32 cellular contexts compared by ENCODE assay signal in the genomic region with DNA sequence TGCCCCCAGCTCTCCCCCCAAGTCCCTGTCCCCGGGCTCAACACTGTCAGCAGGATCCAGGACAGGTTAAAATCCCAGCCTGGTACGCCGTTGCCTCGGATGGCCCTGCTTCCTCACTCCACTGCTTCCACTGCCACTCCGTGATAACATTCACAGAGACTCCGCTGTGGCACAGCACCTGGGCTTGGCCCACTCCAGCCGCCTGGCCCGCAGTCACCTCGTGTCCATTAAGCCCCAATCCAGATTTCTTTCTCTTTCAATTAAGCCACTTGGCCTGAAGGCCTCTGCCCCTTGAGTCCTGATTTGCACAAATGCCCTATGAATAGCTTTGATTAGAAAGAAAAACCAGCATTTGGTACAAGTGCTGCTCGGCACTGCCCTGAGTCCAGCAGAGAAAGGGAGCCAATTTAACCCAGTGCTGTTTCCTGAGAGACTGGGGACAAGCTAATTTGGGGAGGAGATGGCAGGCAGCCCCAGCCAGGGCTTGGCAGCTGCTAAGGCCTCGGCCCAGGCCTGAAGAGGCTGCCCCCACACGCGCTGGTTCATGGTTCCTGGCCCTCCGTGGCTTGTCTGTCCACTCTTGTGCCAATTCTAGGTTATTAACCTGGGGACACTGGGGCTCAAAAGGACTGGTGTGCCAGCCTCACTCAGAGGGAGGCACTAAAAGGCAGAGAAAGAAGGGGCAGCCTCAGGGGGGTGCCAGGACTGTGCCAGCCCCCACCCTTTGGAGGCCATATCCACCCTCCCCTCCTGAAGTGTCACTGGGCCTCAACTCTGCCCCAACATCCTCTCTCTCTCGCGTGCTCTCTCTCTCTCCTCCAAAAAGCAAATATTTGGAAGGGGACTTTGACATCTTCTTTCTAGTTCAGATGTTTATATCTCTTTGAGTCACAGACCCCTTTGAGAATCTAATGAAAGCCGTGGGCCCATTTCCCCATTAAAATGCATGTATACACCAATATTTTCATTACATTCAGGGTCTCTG. TPM values are rescaled to one million over a fixed set of nuclear protein-coding genes. Genes with fewer than 3 reads are reported as not detected.
DNase-seq lines count a peak whose midpoint lies in the region; ATAC-seq, FAIRE-seq and TF ChIP-seq lines count a peak whose summit lies in the region.
"Had no signal": no experiment of that assay in that cellular context is flagged by ENCODE, and none has a peak within 500 bp of the region (broad histone marks: within the 10 kb centered on the region; RNA-seq: fewer than 3 reads in every experiment).

No MANE protein-coding gene starts in this region.

- intact Hi-C loops in dorsolateral prefrontal cortex (cut with DNase I) = no loop called here
- intact Hi-C loops in HepG2 (cut with micrococcal nuclease; ENCODE audit: unreplicated experiment) = no loop called here

- CTCF ChIA-PET in HepG2 (lab: Yijun Ruan, JAX; ENCODE audit: low intra/inter-chr PET ratio, low total read pairs) = no interaction called here

- H3K36me3 ChIP-seq in HepG2 (replicated peaks in 1 of 2; ENCODE audit: control insufficient read depth in 1 of 2, insufficient read depth in 2 of 2, low read length in 2 of 2) = no peaks in the 10 kb centered on the region
- H3K36me3 ChIP-seq in skeletal muscle tissue (ENCODE audit: control insufficient read depth in 3 of 3, insufficient read depth in 3 of 3, low read length in 3 of 3) = no peaks in the 10 kb centered on the region
- H3K36me3 ChIP-seq: Peyer's patch, upper lobe of left lung had no signal

- H4K20me1 ChIP-seq in HepG2 (ENCODE audit: insufficient read depth, low read length) = no peaks in the 10 kb centered on the region

- H3K79me2 ChIP-seq in HepG2 (ENCODE audit: insufficient read depth, low read length) = no peaks in the 10 kb centered on the region

- H3K9me3 ChIP-seq in HepG2 (ENCODE audit: low read length) (no peaks in the 10 kb centered on the region), skeletal muscle tissue (ENCODE audit: control insufficient read depth in 3 of 3, low read length in 3 of 3) (no peaks in the 10 kb centered on the region)
- H3K9me3 ChIP-seq: Peyer's patch, psoas muscle, upper lobe of left lung had no signal

- in situ Hi-C loops in HepG2 (cut with HindIII; ENCODE audit: extremely low pct_ligation_motif_present, low pct_unique_long_range_greater_than_20kb) = no loop called here

- no peak for TF ChIP-seq EP300 in HepG2 (IDR thresholded peaks at IDR 0.05; ENCODE audit: low read depth in 2 of 2, low read length in 2 of 2)
- TF ChIP-seq EP300 in HepG2 (CRISPR knock-in tag; IDR thresholded peaks at IDR 0.05; ENCODE audit: borderline replicate concordance) = no peak

- H3K9ac ChIP-seq in HepG2 (ENCODE audit: insufficient read depth, low read depth, low read length) (no peak overlapping the region), skeletal muscle tissue (ENCODE audit: low read depth in 1 of 3, low read length in 3 of 3) (peak overlapping the region in 2 of 3 donors; percentile 50 to 54)

- no peak overlapping the region for H3K4me3 ChIP-seq in dorsolateral prefrontal cortex
- H3K4me3 ChIP-seq in HepG2 (replicated peaks in 1 of 3; ENCODE audit: insufficient read depth in 1 of 3, low read depth in 2 of 3, low read length in 3 of 3) = no peak overlapping the region
- H3K4me3 ChIP-seq in skeletal muscle tissue (ENCODE audit: low read length in 3 of 3) = no peak overlapping the region
- H3K4me3 ChIP-seq: Peyer's patch, psoas muscle, skin epidermis, upper lobe of left lung had no signal

- no peak overlapping the region for H2AFZ ChIP-seq in HepG2 (ENCODE audit: low read length)

- H3K27ac ChIP-seq in dorsolateral prefrontal cortex (peak overlapping the region in 41 of 59 donors; percentile 2 to 86 (median 51)), HepG2 (ENCODE audit: extremely low read length, insufficient read depth, low read length) (no peak overlapping the region), skeletal muscle tissue (ENCODE audit: low read depth, low read length) (no peak overlapping the region)
- H3K27ac ChIP-seq: 22Rv1, Peyer's patch, psoas muscle, skin epidermis, upper lobe of left lung had no signal

- POLR2A ChIA-PET in HepG2 (lab: Yijun Ruan, JAX) = no interaction called here

- DNase-seq in NCI-H1092 treated with DMSO at 0.1 percent for 48 hours (lab: John Stamatoyannopoulos, UW) = peak; percentile 31
- no peak for DNase-seq in NCI-H1092 (lab: John Stamatoyannopoulos, UW)
- DNase-seq in dorsolateral prefrontal cortex = peak in 4 of 10 donors; percentile 16 to 92 (median 59)
- DNase-seq in HepG2 (ENCODE audit: low spot score) = no peak
- DNase-seq in omental fat pad (ENCODE audit: low spot score) = no peak
- DNase-seq: activated CD4-positive, alpha-beta T cell treated with anti-CD3 and anti-CD28 coated beads for 4 hours; activated effector memory CD4-positive, alpha-beta T cell treated with Interleukin-2 at 50 U/mL for 16 hours; activated T-cell treated with anti-CD3 and anti-CD28 coated beads, Interleukin-2, amount 50 U/mL, for 1 hour; aorta; immature natural killer cell; IMR-90; mesendoderm; MV-4-11; NCI-H146; NCI-H2107; Peyer's patch; psoas muscle; T-helper 9 cell had no signal

- TF ChIP-seq POLR2A in HepG2 (IDR thresholded peaks at IDR 0.05; ENCODE audit: insufficient read depth in 1 of 2, low read depth in 2 of 2, low read length in 2 of 2) (no peak), GM18505 (IDR thresholded peaks at IDR 0.05; ENCODE audit: borderline replicate concordance, extremely low read depth, insufficient read depth, insufficient read length) (no peak)

- no peak for TF ChIP-seq RAD21 in HepG2 (CRISPR knock-in tag; IDR thresholded peaks at IDR 0.05)

- no peak for FAIRE-seq in HepG2 (lab: Jason Lieb, UNC)
- FAIRE-seq: G401.6 had no signal

- no TSS peak for BruUV-seq in HepG2 (replicated peaks; lab: Mats Ljungman, UMichigan)

- ATAC-seq in HepG2 (no peak), GM18498 (IDR thresholded peaks at IDR 0.05; ENCODE audit: unreplicated experiment) (no peak), omental fat pad (ENCODE audit: low FRiP score) (no peak), GM18505 (IDR thresholded peaks at IDR 0.05; ENCODE audit: unreplicated experiment) (no peak)
- ATAC-seq: activated naive CD4-positive, alpha-beta T cell treated with anti-CD3 and anti-CD28 coated beads, Interleukin-2, amount 50 U/mL, for 72 hours; esophagus mucosa; stimulated activated memory B cell treated with anti-CD40 and anti-IgM and Interleukin-4, amounts not matched to agents 10 μg/mL and 1 μg/mL and 100 μg/mL, for 72 hours had no signal

- H3K4me2 ChIP-seq in HepG2 (ENCODE audit: low read depth, low read length) = 0 out of 2 replicates have a peak overlapping the region, but pooled peaks have one; percentile 2

- H3K4me1 ChIP-seq in HepG2 (ENCODE audit: insufficient read depth, low read length) (peaks cover 23% of the 10 kb centered on the region), skeletal muscle tissue (ENCODE audit: control insufficient read depth in 3 of 3, insufficient read depth in 3 of 3, low read length in 3 of 3) (peaks cover 0 to 8% (median 3%) of the 10 kb centered on the region in 3 donors)
- H3K4me1 ChIP-seq: Peyer's patch had no signal

- H3K27me3 ChIP-seq in dorsolateral prefrontal cortex (peaks cover 0 to 4% (median 0%) of the 10 kb centered on the region in 45 donors), HepG2 (ENCODE audit: control insufficient read depth in 1 of 2, insufficient read depth in 2 of 2, low read length in 2 of 2) (peaks cover 10 to 61% of the 10 kb centered on the region in 2 experiments; a peak in 4 of 5 replicates), skeletal muscle tissue (ENCODE audit: control insufficient read depth in 3 of 3, insufficient read depth in 3 of 3, low read length in 3 of 3) (peaks cover 0 to 2% (median 2%) of the 10 kb centered on the region in 3 donors)
- H3K27me3 ChIP-seq: Peyer's patch, upper lobe of left lung had no signal

- TF ChIP-seq CTCF in dorsolateral prefrontal cortex (IDR thresholded peaks at IDR 0.05 in 54 of 56, conservative IDR thresholded peaks at IDR 0.05 in 2 of 56; ENCODE audit: low read depth in 1 of 56, partially characterized antibody in 56 of 56) = no peak
- TF ChIP-seq CTCF in HepG2 (CRISPR knock-in tag; IDR thresholded peaks at IDR 0.05) = no peak
- TF ChIP-seq CTCF in omental fat pad (IDR thresholded peaks at IDR 0.05) = no peak

- 37% methylated on average over 17 of the region's 17 CpGs for WGBS in HepG2 (ENCODE audit: low lambda C conversion rate)

RNA-seq across cellular contexts. Expression of a gene that starts 29.8 kb away (rescaled TPM):
- total RNA-seq in dorsolateral prefrontal cortex (1 to 10 TPM in 59 of 120 experiments, under 1 TPM in 58, not detected in 3; 0.14 to 4.9 (median 1.0) TPM), HepG2 (2016; rRNA removed; fragmentation: Illumina TruSeq; extraction: Trizol) (not detected in 2 replicates), skeletal muscle tissue (not detected), omental fat pad (not detected)
- not detected in 2 replicates for total RNA-seq in HepG2 (2016; cell fraction: cytosol; rRNA removed; fragmentation: Illumina TruSeq; extraction: Trizol; ENCODE audit: low read depth)
- total RNA-seq in HepG2 (2016; cell fraction: insoluble cytoplasmic fraction; rRNA removed; fragmentation: Illumina TruSeq; extraction: Trizol) = not detected in 2 replicates
- total RNA-seq in HepG2 (2016; cell fraction: membrane; rRNA removed; fragmentation: Illumina TruSeq; extraction: Trizol) = not detected in 2 replicates
- total RNA-seq in HepG2 (2016; cell fraction: nucleus; rRNA removed; fragmentation: Illumina TruSeq; extraction: Trizol) = not detected in 2 replicates
- polyA plus RNA-seq in HepG2 (2011; rRNA removed) = not detected in 2 replicates
- not detected in 2 replicates for polyA plus RNA-seq in HepG2 (2011; cell fraction: cytosol; rRNA removed)
- not detected in 2 replicates for polyA plus RNA-seq in HepG2 (2011; cell fraction: nucleus; rRNA removed)
- not detected in 2 replicates for polyA plus RNA-seq in HepG2 (2012)
- not detected in 2 replicates for polyA plus RNA-seq in HepG2 (2016; cell fraction: cytosol; fragmentation: Illumina TruSeq; extraction: Trizol; ENCODE audit: low read depth)
- polyA plus RNA-seq in HepG2 (2016; cell fraction: insoluble cytoplasmic fraction; fragmentation: Illumina TruSeq; extraction: Trizol; ENCODE audit: low read depth) = not detected in 2 replicates
- polyA plus RNA-seq in HepG2 (2016; cell fraction: membrane; fragmentation: Illumina TruSeq; extraction: Trizol; ENCODE audit: low read depth) = not detected in 2 replicates
- not detected in 2 replicates for polyA plus RNA-seq in HepG2 (2016; cell fraction: nucleus; fragmentation: Illumina TruSeq; extraction: Trizol; ENCODE audit: insufficient read depth, low read depth)
- polyA minus RNA-seq in HepG2 (2011; rRNA and poly(A)+ RNA removed; ENCODE audit: low replicate concordance) = not detected in 2 replicates
- polyA minus RNA-seq in HepG2 (2011; cell fraction: cytosol; rRNA and poly(A)+ RNA removed) = not detected in 2 replicates
- polyA minus RNA-seq in HepG2 (2011; cell fraction: nucleus; rRNA and poly(A)+ RNA removed) = not detected in 2 replicates
- total RNA-seq: activated CD8-positive, alpha-beta memory T cell treated with anti-CD3 and anti-CD28 coated beads for 36 hours; activated naive CD4-positive, alpha-beta T cell treated with anti-CD3 and anti-CD28 coated beads, Interleukin-2, amount 50 U/mL, for 72 hours; aorta; esophagus mucosa; fibroblast of villous mesenchyme; IMR-90; LHCN-M2; Peyer's patch; psoas muscle; subcutaneous adipose tissue; upper lobe of left lung had no signal
- polyA plus RNA-seq: aorta, immature natural killer cell, IMR-90, psoas muscle had no signal

RNA-seq across cellular contexts. Expression of a gene that starts 30.8 kb away (rescaled TPM):
- total RNA-seq in dorsolateral prefrontal cortex (10 to 100 TPM in 117 of 120 experiments, 1 to 10 TPM in 3; 8.3 to 43.9 (median 24.7) TPM), HepG2 (2016; rRNA removed; fragmentation: Illumina TruSeq; extraction: Trizol) (not detected in 2 replicates), skeletal muscle tissue (0.52 TPM), omental fat pad (not detected)
- not detected in 2 replicates for total RNA-seq in HepG2 (2016; cell fraction: cytosol; rRNA removed; fragmentation: Illumina TruSeq; extraction: Trizol; ENCODE audit: low read depth)
- total RNA-seq in HepG2 (2016; cell fraction: insoluble cytoplasmic fraction; rRNA removed; fragmentation: Illumina TruSeq; extraction: Trizol) = not detected in 2 replicates
- not detected in 2 replicates for total RNA-seq in HepG2 (2016; cell fraction: membrane; rRNA removed; fragmentation: Illumina TruSeq; extraction: Trizol)
- not detected in 2 replicates for total RNA-seq in HepG2 (2016; cell fraction: nucleus; rRNA removed; fragmentation: Illumina TruSeq; extraction: Trizol)
- not detected in 2 replicates for polyA plus RNA-seq in HepG2 (2011; rRNA removed)
- not detected in 2 replicates for polyA plus RNA-seq in HepG2 (2011; cell fraction: cytosol; rRNA removed)
- polyA plus RNA-seq in HepG2 (2011; cell fraction: nucleus; rRNA removed) = not detected in 2 replicates
- polyA plus RNA-seq in HepG2 (2012) = not detected in 2 replicates
- polyA plus RNA-seq in HepG2 (2016; cell fraction: cytosol; fragmentation: Illumina TruSeq; extraction: Trizol; ENCODE audit: low read depth) = not detected in 2 replicates
- polyA plus RNA-seq in HepG2 (2016; cell fraction: insoluble cytoplasmic fraction; fragmentation: Illumina TruSeq; extraction: Trizol; ENCODE audit: low read depth) = not detected in 2 replicates
- not detected in 2 replicates for polyA plus RNA-seq in HepG2 (2016; cell fraction: membrane; fragmentation: Illumina TruSeq; extraction: Trizol; ENCODE audit: low read depth)
- not detected in 2 replicates for polyA plus RNA-seq in HepG2 (2016; cell fraction: nucleus; fragmentation: Illumina TruSeq; extraction: Trizol; ENCODE audit: insufficient read depth, low read depth)
- 0.64 TPM in 1 of 2 replicates, not detected in the other for polyA minus RNA-seq in HepG2 (2011; rRNA and poly(A)+ RNA removed; ENCODE audit: low replicate concordance)
- not detected in 2 replicates for polyA minus RNA-seq in HepG2 (2011; cell fraction: cytosol; rRNA and poly(A)+ RNA removed)
- not detected in 2 replicates for polyA minus RNA-seq in HepG2 (2011; cell fraction: nucleus; rRNA and poly(A)+ RNA removed)
- total RNA-seq: activated CD8-positive, alpha-beta memory T cell treated with anti-CD3 and anti-CD28 coated beads for 36 hours; aorta; fibroblast of villous mesenchyme; IMR-90; LHCN-M2; upper lobe of left lung had no signal
- polyA plus RNA-seq: aorta, immature natural killer cell, IMR-90 had no signal

Comparison
In these comparisons a context has a peak if more than half of its experiments do, and no peak if none do; other contexts are left out.
1. H3K27ac ChIP-seq: peak in dorsolateral prefrontal cortex (41 of 59); none in HepG2 (single experiment) and skeletal muscle tissue (single experiment).